In genomic region chr2:219541611-219542180, GRCh38 we compare ENCODE assay signal across 1 cellular context.
A peak's percentile ranks its signal among the peaks of the same experiment; 100 is the strongest.
TF ChIP-seq lines count a peak whose summit lies in the region.

No MANE protein-coding gene starts in this region.

TF ChIP-seq in HepG2, 621 proteins besides CTCF, POLR2A, EP300 and RAD21 (continued from another document and continues in another):
- TF ChIP-seq HNF1B (CRISPR knock-in tag; IDR thresholded peaks at IDR 0.05), result peak; percentile 81
- peak; percentile 87 for TF ChIP-seq KMT2A (CRISPR knock-in tag; IDR thresholded peaks at IDR 0.05)
- TF ChIP-seq ZBTB7A (CRISPR knock-in tag; IDR thresholded peaks at IDR 0.05), result 0 out of 2 replicates have a peak, but pooled peaks have one; percentile 64
- TF ChIP-seq KAT7 (CRISPR knock-in tag; IDR thresholded peaks at IDR 0.05; ENCODE audit: borderline replicate concordance), result peak; percentile 72; the same call in 1 of the 2 replicates
- 0 out of 2 replicates have a peak, but pooled peaks have one; percentile 28 for TF ChIP-seq ADNP (CRISPR knock-in tag; IDR thresholded peaks at IDR 0.05)
- TF ChIP-seq CHD4 (IDR thresholded peaks at IDR 0.05; ENCODE audit: borderline replicate concordance, low read length), result no peak
- no peak for TF ChIP-seq CREM (IDR thresholded peaks at IDR 0.05)
- no peak for TF ChIP-seq CREM (CRISPR knock-in tag; IDR thresholded peaks at IDR 0.05)
- no peak for TF ChIP-seq GMEB2 (CRISPR knock-in tag; IDR thresholded peaks at IDR 0.05; ENCODE audit: low read depth)
- no peak for TF ChIP-seq STAT5B (CRISPR knock-in tag; IDR thresholded peaks at IDR 0.05)
- TF ChIP-seq SIX1 (CRISPR knock-in tag; IDR thresholded peaks at IDR 0.05; ENCODE audit: borderline replicate concordance), result no peak
- no peak for TF ChIP-seq IRX3 (CRISPR knock-in tag; IDR thresholded peaks at IDR 0.05; ENCODE audit: borderline replicate concordance, low read depth)
- TF ChIP-seq KDM1A (CRISPR knock-in tag; IDR thresholded peaks at IDR 0.05), result no peak
- TF ChIP-seq SNAI1 (CRISPR knock-in tag; IDR thresholded peaks at IDR 0.05; ENCODE audit: borderline replicate concordance), result no peak
- TF ChIP-seq SAFB2 (CRISPR knock-in tag; IDR thresholded peaks at IDR 0.05; ENCODE audit: borderline replicate concordance, low read depth), result no peak
- TF ChIP-seq HOXA9 (CRISPR knock-in tag; IDR thresholded peaks at IDR 0.05; ENCODE audit: borderline replicate concordance), result peak; percentile 63; the same call in 1 of the 2 replicates
- no peak for TF ChIP-seq RAD51 (IDR thresholded peaks at IDR 0.05; ENCODE audit: borderline replicate concordance)
- TF ChIP-seq ZNF101 (CRISPR knock-in tag; IDR thresholded peaks at IDR 0.05; ENCODE audit: borderline replicate concordance, low read depth), result peak; percentile 86; the same call in 1 of the 2 replicates
- TF ChIP-seq ZFP36 (IDR thresholded peaks at IDR 0.05; ENCODE audit: borderline replicate concordance, low read depth, low read length, partially characterized antibody), result no peak
- no peak for TF ChIP-seq ZFP62 (CRISPR knock-in tag; IDR thresholded peaks at IDR 0.05)
- TF ChIP-seq TBX3 (IDR thresholded peaks at IDR 0.05; ENCODE audit: borderline replicate concordance), result peak; percentile 71
- TF ChIP-seq MED13 (CRISPR knock-in tag; IDR thresholded peaks at IDR 0.05), result no peak
- TF ChIP-seq ZNF331 (CRISPR knock-in tag; IDR thresholded peaks at IDR 0.05), result peak; percentile 82
- peak; percentile 75; the same call in 1 of the 2 replicates for TF ChIP-seq ZNF609 (CRISPR knock-in tag; IDR thresholded peaks at IDR 0.05; ENCODE audit: borderline replicate concordance)
- peak; percentile 45; the same call in 1 of the 2 replicates for TF ChIP-seq TFDP1 (CRISPR knock-in tag; IDR thresholded peaks at IDR 0.05; ENCODE audit: borderline replicate concordance)
- TF ChIP-seq POGZ (CRISPR knock-in tag; IDR thresholded peaks at IDR 0.05), result peak; percentile 87
- no peak for TF ChIP-seq THYN1 (CRISPR knock-in tag; IDR thresholded peaks at IDR 0.05; ENCODE audit: borderline replicate concordance, low read depth)
- TF ChIP-seq MTA3 (CRISPR knock-in tag; IDR thresholded peaks at IDR 0.05), result no peak
- TF ChIP-seq NFIC (IDR thresholded peaks at IDR 0.05; ENCODE audit: low read length), result no peak
- 0 out of 2 replicates have a peak, but pooled peaks have one; percentile 35 for TF ChIP-seq ZBTB43 (CRISPR knock-in tag; conservative IDR thresholded peaks at IDR 0.05)
- TF ChIP-seq TIGD3 (CRISPR knock-in tag; IDR thresholded peaks at IDR 0.05; ENCODE audit: borderline replicate concordance), result no peak
- TF ChIP-seq ZZZ3 (CRISPR knock-in tag; IDR thresholded peaks at IDR 0.05; ENCODE audit: borderline replicate concordance), result peak; percentile 88
- TF ChIP-seq ARHGAP35 (CRISPR knock-in tag; IDR thresholded peaks at IDR 0.05; ENCODE audit: borderline replicate concordance), result peak; percentile 56
- TF ChIP-seq SOX6 (IDR thresholded peaks at IDR 0.05), result no peak
- TF ChIP-seq SOX6 (CRISPR knock-in tag; IDR thresholded peaks at IDR 0.05), result peak; percentile 73
- TF ChIP-seq GATA4 (IDR thresholded peaks at IDR 0.05; ENCODE audit: borderline replicate concordance, low read depth), result no peak
- no peak for TF ChIP-seq ELK4 (CRISPR knock-in tag; IDR thresholded peaks at IDR 0.05; ENCODE audit: borderline replicate concordance)
- TF ChIP-seq ZNF773 (CRISPR knock-in tag; IDR thresholded peaks at IDR 0.05; ENCODE audit: borderline replicate concordance), result no peak
- no peak for TF ChIP-seq MTF1 (CRISPR knock-in tag; IDR thresholded peaks at IDR 0.05)
- peak; percentile 87 for TF ChIP-seq ZGPAT (CRISPR knock-in tag; IDR thresholded peaks at IDR 0.05)
- TF ChIP-seq KLF6 (CRISPR knock-in tag; IDR thresholded peaks at IDR 0.05), result 0 out of 2 replicates have a peak, but pooled peaks have one; percentile 38
- TF ChIP-seq ZNF570 (CRISPR knock-in tag; IDR thresholded peaks at IDR 0.05; ENCODE audit: borderline replicate concordance), result no peak
- no peak for TF ChIP-seq E2F2 (CRISPR knock-in tag; IDR thresholded peaks at IDR 0.05; ENCODE audit: borderline replicate concordance)
- no peak for TF ChIP-seq NFIB (CRISPR knock-in tag; IDR thresholded peaks at IDR 0.05; ENCODE audit: borderline replicate concordance)
- no peak for TF ChIP-seq CEBPZ (IDR thresholded peaks at IDR 0.05; ENCODE audit: low read length)
